25 cellular contexts compared by ENCODE assay signal in genomic region chr10:62635127-62635526, GRCh38.
DNase-seq lines count a peak whose midpoint lies in the region; ATAC-seq, FAIRE-seq and TF ChIP-seq lines count a peak whose summit lies in the region.
"Had no signal": no experiment of that assay in that cellular context is flagged by ENCODE, and none has a peak within 500 bp of the region (broad histone marks: within the 10 kb centered on the region; RNA-seq: fewer than 3 reads in every experiment).

No MANE protein-coding gene starts in this region.

- H3K27ac ChIP-seq in CD4-positive, alpha-beta memory T cell (ENCODE audit: low read depth, low read length) = no peak overlapping the region
- H3K27ac ChIP-seq: dorsolateral prefrontal cortex, HL-60, prostate gland had no signal

- no peak for ATAC-seq in activated T-helper 17 cell treated with anti-CD3 and anti-CD28 coated beads, Interleukin-2, amount 50 U/mL, for 72 hours (replicated peaks)
- ATAC-seq in memory B cell (ENCODE audit: low read depth) (no peak), omental fat pad (ENCODE audit: low FRiP score) (no peak), HG03159 (IDR thresholded peaks at IDR 0.05; ENCODE audit: unreplicated experiment) (no peak)

- intact Hi-C loops in CD4-positive, alpha-beta memory T cell (cut with micrococcal nuclease) = no loop called here

- H3K9me3 Mint-ChIP-seq in CD4-positive, alpha-beta memory T cell = no peaks in the 10 kb centered on the region
- no peaks in the 10 kb centered on the region for H3K9me3 Mint-ChIP-seq in activated T-helper 17 cell treated with anti-CD3 and anti-CD28 coated beads, Interleukin-2, amount 50 U/mL, for 72 hours
- H3K9me3 Mint-ChIP-seq in memory B cell = peaks cover 2% of the 10 kb centered on the region
- H3K9me3 Mint-ChIP-seq: activated naive CD4-positive, alpha-beta T cell treated with anti-CD3 and anti-CD28 coated beads for 36 hours; central memory CD8-positive, alpha-beta T cell; type B pancreatic cell had no signal

- H3K27me3 ChIP-seq in CD4-positive, alpha-beta memory T cell (ENCODE audit: insufficient read depth, low read length) = no peaks in the 10 kb centered on the region
- H3K27me3 ChIP-seq: dorsolateral prefrontal cortex had no signal

- CTCF ChIA-PET in CD4-positive, alpha-beta memory T cell (lab: Charles Lee; ENCODE audit: partially characterized antibody) = interaction anchor here (0.8 to 11.0 kb wide), 5 partner anchors 13 to 523 kb away, joined by 3 to 166 read pairs (median 5); partner anchors contain the start of gene EGR2

- peak overlapping the region in 1 of 8 donors; percentile 55 for H3K4me3 Mint-ChIP-seq in CD4-positive, alpha-beta memory T cell
- H3K4me3 Mint-ChIP-seq in activated T-helper 17 cell treated with anti-CD3 and anti-CD28 coated beads, Interleukin-2, amount 50 U/mL, for 72 hours = peak overlapping the region; percentile 14
- H3K4me3 Mint-ChIP-seq in memory B cell = no peak overlapping the region
- H3K4me3 Mint-ChIP-seq: activated naive CD4-positive, alpha-beta T cell treated with anti-CD3 and anti-CD28 coated beads for 36 hours; central memory CD8-positive, alpha-beta T cell; type B pancreatic cell had no signal

- DNase-seq in CD4-positive, alpha-beta memory T cell = no peak
- no peak for DNase-seq in GM19239 (ENCODE audit: insufficient read length, low spot score)
- DNase-seq in memory B cell (ENCODE audit: low spot score in 2 of 2) = no peak
- no peak for DNase-seq in omental fat pad (ENCODE audit: low spot score)
- DNase-seq in HPDE6-E6E7 (ENCODE audit: extremely low spot score) = no peak
- no peak for DNase-seq in A172 (ENCODE audit: low spot score)
- DNase-seq: activated CD4-positive, alpha-beta T cell treated with anti-CD3 and anti-CD28 coated beads for 1 hour; activated CD8-positive, alpha-beta memory T cell treated with anti-CD3 and anti-CD28 coated beads for 24 hours; activated naive CD4-positive, alpha-beta T cell treated with anti-CD3 and anti-CD28 coated beads for 36 hours; activated T-cell treated with anti-CD3 and anti-CD28 coated beads, Interleukin-2, amount 50 U/mL, for 1 hour; Caco-2; DMS79 treated with DMSO at 0.1 percent for 48 hours; dorsolateral prefrontal cortex; HCEC 1CT; kidney; NCI-H2107 had no signal

- FAIRE-seq in GM19239 (lab: Jason Lieb, UNC) = peak; percentile 57
- FAIRE-seq: endothelial cell of umbilical vein, kidney, RCC 7860, TTC549 had no signal

- H3K9me3 ChIP-seq in CD4-positive, alpha-beta memory T cell (ENCODE audit: control insufficient read depth in 1 of 2, low read length in 2 of 2) = no peaks in the 10 kb centered on the region
- H3K9me3 ChIP-seq: Caco-2, prostate gland had no signal

- H3K4me1 Mint-ChIP-seq in CD4-positive, alpha-beta memory T cell = peaks cover 14 to 34% (median 29%) of the 10 kb centered on the region in 4 donors
- H3K4me1 Mint-ChIP-seq in activated T-helper 17 cell treated with anti-CD3 and anti-CD28 coated beads, Interleukin-2, amount 50 U/mL, for 72 hours = peaks cover 13% of the 10 kb centered on the region
- peaks cover 33% of the 10 kb centered on the region for H3K4me1 Mint-ChIP-seq in memory B cell

- H3K4me1 ChIP-seq in CD4-positive, alpha-beta memory T cell (ENCODE audit: insufficient read depth, low read length) = peaks cover 54% of the 10 kb centered on the region
- H3K4me1 ChIP-seq: Caco-2, prostate gland had no signal

- H3K4me3 ChIP-seq in CD4-positive, alpha-beta memory T cell (ENCODE audit: low read length in 2 of 2) = no peak overlapping the region
- H3K4me3 ChIP-seq: dorsolateral prefrontal cortex, prostate gland had no signal

- H3K27me3 Mint-ChIP-seq in CD4-positive, alpha-beta memory T cell = no peaks in the 10 kb centered on the region
- H3K27me3 Mint-ChIP-seq in activated T-helper 17 cell treated with anti-CD3 and anti-CD28 coated beads, Interleukin-2, amount 50 U/mL, for 72 hours = no peaks in the 10 kb centered on the region
- H3K27me3 Mint-ChIP-seq in memory B cell = no peaks in the 10 kb centered on the region
- H3K27me3 Mint-ChIP-seq: central memory CD8-positive, alpha-beta T cell had no signal

- no peaks in the 10 kb centered on the region for H3K36me3 ChIP-seq in CD4-positive, alpha-beta memory T cell (ENCODE audit: insufficient read depth, low read length)
- H3K36me3 ChIP-seq: prostate gland had no signal

- POLR2A ChIA-PET in CD4-positive, alpha-beta memory T cell (lab: Charles Lee; ENCODE audit: partially characterized antibody) = interaction anchor here (0.8 to 7.1 kb wide), 3 partner anchors 12 to 182 kb away, joined by 3 to 84 read pairs (median 9); partner anchors contain the start of genes ADO and EGR2

- no peak for TF ChIP-seq CTCF in omental fat pad (IDR thresholded peaks at IDR 0.05)

- H3K36me3 Mint-ChIP-seq in CD4-positive, alpha-beta memory T cell = no peaks in the 10 kb centered on the region
- no peaks in the 10 kb centered on the region for H3K36me3 Mint-ChIP-seq in activated T-helper 17 cell treated with anti-CD3 and anti-CD28 coated beads, Interleukin-2, amount 50 U/mL, for 72 hours (ENCODE audit: low read depth)
- peaks cover 2% of the 10 kb centered on the region for H3K36me3 Mint-ChIP-seq in memory B cell
- H3K36me3 Mint-ChIP-seq: type B pancreatic cell had no signal

- peak overlapping the region in 4 of 7 donors; percentile 17 to 86 (median 51) for H3K27ac Mint-ChIP-seq in CD4-positive, alpha-beta memory T cell
- no peak overlapping the region for H3K27ac Mint-ChIP-seq in activated T-helper 17 cell treated with anti-CD3 and anti-CD28 coated beads, Interleukin-2, amount 50 U/mL, for 72 hours
- peak overlapping the region; percentile 51 for H3K27ac Mint-ChIP-seq in memory B cell
- H3K27ac Mint-ChIP-seq: activated naive CD4-positive, alpha-beta T cell treated with anti-CD3 and anti-CD28 coated beads for 36 hours; type B pancreatic cell had no signal
